In the genomic region with DNA sequence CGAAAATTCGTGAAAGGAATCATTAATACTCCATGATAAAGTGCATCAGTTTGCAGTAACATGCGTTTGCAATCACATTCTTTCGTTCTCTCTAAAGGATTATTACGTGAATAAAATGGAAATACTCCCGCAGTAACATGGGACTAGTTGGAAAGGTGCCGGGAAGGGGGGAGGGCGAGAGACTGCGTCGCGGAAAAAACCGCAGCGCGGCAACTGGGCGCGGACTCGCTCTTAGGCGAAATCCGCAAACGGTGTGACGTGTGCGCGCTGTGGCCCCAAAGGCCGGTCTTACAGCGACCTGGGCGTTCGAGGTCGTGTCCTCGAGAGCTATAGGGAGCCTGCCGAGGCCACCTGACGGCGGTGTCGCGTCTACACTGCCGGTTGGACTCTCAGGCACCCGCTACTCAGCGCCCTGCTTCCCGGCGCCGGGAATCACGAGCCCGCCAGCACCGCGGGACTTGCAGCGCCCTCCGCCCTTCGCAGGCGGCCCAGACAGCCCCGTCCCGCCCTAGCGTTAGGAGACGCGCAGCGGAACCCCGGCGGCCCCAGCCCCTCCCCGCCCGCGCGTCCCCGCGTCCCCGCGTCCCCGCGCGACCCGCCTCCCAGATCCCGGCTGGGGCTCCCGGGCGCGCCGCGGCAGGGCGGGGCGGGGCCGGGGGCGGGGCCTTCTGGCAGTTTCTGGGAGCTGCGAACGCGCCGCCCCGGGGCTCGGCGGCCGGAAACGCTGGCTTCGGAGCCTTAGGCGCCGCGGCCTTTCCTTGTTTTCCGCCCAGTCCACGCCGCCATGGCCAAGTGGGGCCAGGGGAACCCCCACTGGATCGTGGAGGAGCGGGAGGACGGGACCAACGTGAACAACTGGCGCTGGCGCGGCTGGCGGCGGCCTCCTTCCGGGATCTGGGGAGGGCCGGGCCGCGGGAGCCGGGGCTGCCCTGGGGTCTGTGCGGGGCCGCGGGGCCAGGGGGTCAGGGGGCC, we compare ENCODE assay signal across 8 cellular contexts. TPM values are rescaled to one million over a fixed set of nuclear protein-coding genes. Genes with fewer than 3 reads are reported as not detected.
DNase-seq lines count a peak whose midpoint lies in the region; ATAC-seq and TF ChIP-seq lines count a peak whose summit lies in the region.

No MANE protein-coding gene starts in this region.

- peaks cover 5% of the 10 kb centered on the region for H3K36me3 ChIP-seq in fibroblast of lung (ENCODE audit: control insufficient read depth, insufficient read depth, low read length)

- H3K36me3 Mint-ChIP-seq in naive thymus-derived CD8-positive, alpha-beta T cell = peaks cover 0 to 26% (median 3%) of the 10 kb centered on the region in 3 donors
- H3K36me3 Mint-ChIP-seq in stimulated activated naive B cell treated with anti-CD40 and anti-IgM and Interleukin-4, amounts not matched to agents 10 μg/mL and 1 μg/mL and 100 μg/mL, for 72 hours = peaks cover 15 to 33% of the 10 kb centered on the region in 2 donors

- POLR2A ChIA-PET in naive thymus-derived CD8-positive, alpha-beta T cell (lab: Charles Lee) = interaction anchor here (0.6 to 3.6 kb wide), 17 partner anchors 9 to 677 kb away, joined by 3 to 53 read pairs (median 4); a partner anchor contains a TSS

- H3K9me3 ChIP-seq in fibroblast of lung (ENCODE audit: control insufficient read depth, insufficient read depth, low read depth, low read length) = no peaks in the 10 kb centered on the region

- peaks cover 23% of the 10 kb centered on the region for H3K79me2 ChIP-seq in fibroblast of lung (ENCODE audit: control insufficient read depth, insufficient read depth, low read length)

- H3K4me2 ChIP-seq in fibroblast of lung (ENCODE audit: extremely low read depth, insufficient read depth, low read length) = peak overlapping the region; percentile 99

- H3K27ac Mint-ChIP-seq in naive thymus-derived CD8-positive, alpha-beta T cell = peak overlapping the region; percentile 89 to 99 (median 94)
- H3K27ac Mint-ChIP-seq in stimulated activated naive B cell treated with anti-CD40 and anti-IgM and Interleukin-4, amounts not matched to agents 10 μg/mL and 1 μg/mL and 100 μg/mL, for 72 hours = peak overlapping the region; percentile 88

- no peak for TF ChIP-seq CTCF in fibroblast of lung (conservative IDR thresholded peaks at IDR 0.05 in 1 of 2, IDR thresholded peaks at IDR 0.05 in 1 of 2; ENCODE audit: low read depth in 1 of 2, low read length in 2 of 2)

- H3K4me1 Mint-ChIP-seq in naive thymus-derived CD8-positive, alpha-beta T cell = peaks cover 32 to 58% (median 54%) of the 10 kb centered on the region in 4 donors
- peaks cover 37 to 51% of the 10 kb centered on the region in 2 donors for H3K4me1 Mint-ChIP-seq in stimulated activated naive B cell treated with anti-CD40 and anti-IgM and Interleukin-4, amounts not matched to agents 10 μg/mL and 1 μg/mL and 100 μg/mL, for 72 hours

- peaks cover 32% of the 10 kb centered on the region for H3K4me1 ChIP-seq in fibroblast of lung (ENCODE audit: control insufficient read depth, extremely low read depth, insufficient read depth, low read length)

- ATAC-seq in naive thymus-derived CD8-positive, alpha-beta T cell = peak; percentile 87 to 89
- peak; percentile 89 to 90 for ATAC-seq in stimulated activated naive B cell treated with anti-CD40 and anti-IgM and Interleukin-4, amounts not matched to agents 10 μg/mL and 1 μg/mL and 100 μg/mL, for 72 hours (replicated peaks)

- no peaks in the 10 kb centered on the region for H4K20me1 ChIP-seq in fibroblast of lung (ENCODE audit: control insufficient read depth, extremely low read depth, insufficient read depth, low read length)

- H3K27me3 Mint-ChIP-seq in naive thymus-derived CD8-positive, alpha-beta T cell = no peaks in the 10 kb centered on the region
- H3K27me3 Mint-ChIP-seq in stimulated activated naive B cell treated with anti-CD40 and anti-IgM and Interleukin-4, amounts not matched to agents 10 μg/mL and 1 μg/mL and 100 μg/mL, for 72 hours = no peaks in the 10 kb centered on the region

- peak overlapping the region; percentile 98 for H3K27ac ChIP-seq in fibroblast of lung (ENCODE audit: insufficient read depth, low read length)

- DNase-seq in ELF-1 (ENCODE audit: low read depth, low spot score) = peak; percentile 93
- peak; percentile 91 for DNase-seq in GOT3 (lab: John Stamatoyannopoulos, UW)
- DNase-seq in LHCN-M2 (ENCODE audit: low read depth) = peak; percentile 92
- DNase-seq in RKO (ENCODE audit: low spot score) = peak; percentile 89
- peak; percentile 86 to 91 for DNase-seq in activated T-helper 1 cell treated with anti-CD3 and anti-CD28 coated beads, Interleukin-2, amount 50 U/mL, for 16 hours (ENCODE audit: low read depth in 1 of 2, low spot score in 1 of 2)
- DNase-seq in fibroblast of lung (ENCODE audit: low read depth in 2 of 2) = peak; percentile 89 to 92
- peak; percentile 85 to 98 (median 92) for DNase-seq in naive thymus-derived CD8-positive, alpha-beta T cell
- peak; percentile 90 for DNase-seq in stimulated activated naive B cell treated with anti-CD40 and anti-IgM and Interleukin-4, amounts not matched to agents 10 μg/mL and 1 μg/mL and 100 μg/mL, for 72 hours

- H3K4me3 Mint-ChIP-seq in naive thymus-derived CD8-positive, alpha-beta T cell = peak overlapping the region; percentile 80 to 97 (median 93)
- peak overlapping the region; percentile 94 for H3K4me3 Mint-ChIP-seq in stimulated activated naive B cell treated with anti-CD40 and anti-IgM and Interleukin-4, amounts not matched to agents 10 μg/mL and 1 μg/mL and 100 μg/mL, for 72 hours

- peak overlapping the region; percentile 94 for H2AFZ ChIP-seq in fibroblast of lung (ENCODE audit: low read length)

- peak overlapping the region; percentile 72 to 87 (median 80) for H3K4me3 ChIP-seq in fibroblast of lung (replicated peaks in 1 of 4; ENCODE audit: control extremely low read depth in 1 of 4, insufficient read depth in 1 of 4, low read depth in 3 of 4, low read length in 4 of 4)

- peak overlapping the region; percentile 99 for H3K9ac ChIP-seq in fibroblast of lung (ENCODE audit: insufficient read depth, low read length)

- no peaks in the 10 kb centered on the region for H3K27me3 ChIP-seq in fibroblast of lung (ENCODE audit: control insufficient read depth, insufficient read depth, low read length)

- no peaks in the 10 kb centered on the region for H3K9me3 Mint-ChIP-seq in naive thymus-derived CD8-positive, alpha-beta T cell
- H3K9me3 Mint-ChIP-seq in stimulated activated naive B cell treated with anti-CD40 and anti-IgM and Interleukin-4, amounts not matched to agents 10 μg/mL and 1 μg/mL and 100 μg/mL, for 72 hours = no peaks in the 10 kb centered on the region

RNA-seq across cellular contexts. Expression of a gene that starts 15.1 kb away (rescaled TPM):
- total RNA-seq in LHCN-M2 (2014; rRNA removed) = 19.7 and 31.6 TPM in 2 replicates
- polyA plus RNA-seq in LHCN-M2 (2012) = 25.0 TPM
- total RNA-seq in fibroblast of lung = 20.5 and 21.5 TPM in 2 replicates
- polyA plus RNA-seq in fibroblast of lung = 11.1 and 44.0 TPM in 2 replicates
- polyA plus RNA-seq in fibroblast of lung (2012) = 9.9 and 37.1 TPM in 2 replicates
- polyA minus RNA-seq in fibroblast of lung (ENCODE audit: low replicate concordance) = not detected in 2 replicates
- 10 to 100 TPM; 21.3 to 25.7 TPM for total RNA-seq in naive thymus-derived CD8-positive, alpha-beta T cell
- 10 to 100 TPM; 45.5 to 62.1 (median 56.9) TPM for polyA plus RNA-seq in naive thymus-derived CD8-positive, alpha-beta T cell

Comparison
In these comparisons a context has a peak if more than half of its experiments do, and no peak if none do; other contexts are left out.
1. Peak in every context shown above with its lines: DNase-seq, ATAC-seq, H3K4me3 ChIP-seq and H3K27ac ChIP-seq.